ENCODE assay signal across 12 cellular contexts in genomic region chr19:2443116-2443784, GRCh38. TPM values are rescaled to one million over a fixed set of nuclear protein-coding genes. Genes with fewer than 3 reads are reported as not detected.
DNase-seq lines count a peak whose midpoint lies in the region; ATAC-seq, FAIRE-seq and TF ChIP-seq lines count a peak whose summit lies in the region.
"Had no signal": no experiment of that assay in that cellular context is flagged by ENCODE, and none has a peak within 500 bp of the region (broad histone marks: within the 10 kb centered on the region; RNA-seq: fewer than 3 reads in every experiment).

No MANE protein-coding gene starts in this region.

- peak overlapping the region in 1 of 2 experiments; percentile 55; a peak in 2 of 4 replicates for H3K9ac ChIP-seq in K562 (ENCODE audit: insufficient read depth in 1 of 2, low read depth in 2 of 2, low read length in 2 of 2)

- TF ChIP-seq POLR2A in K562 (conservative IDR thresholded peaks at IDR 0.05), result no peak

- ATAC-seq in Right ventricle myocardium inferior (no peak), left ventricle myocardium superior (no peak), K562 (no peak)

- no peaks in the 10 kb centered on the region for H3K9me1 ChIP-seq in K562 (ENCODE audit: control insufficient read depth, insufficient read depth, low read length)

- DNase-seq in Right ventricle myocardium inferior (ENCODE audit: missing footprints) (peak; percentile 57), left ventricle myocardium superior (no peak), K562 (ENCODE audit: extremely low read depth in 1 of 4, low spot score in 3 of 4) (no peak), nephron progenitor cell (no peak), amygdala (lab: John Stamatoyannopoulos, UW) (no peak), tibial artery (no peak)
- DNase-seq in activated CD4-positive, alpha-beta T cell treated with anti-CD3 and anti-CD28 coated beads, Interleukin-2, amount 50 U/mL, for 1 hour, result no peak
- DNase-seq: DMS53, GF-D8 had no signal

- H3K27ac Mint-ChIP-seq in nephron progenitor cell, result peak overlapping the region; percentile 84

- CTCF ChIA-PET in K562 (lab: Yijun Ruan, JAX; ENCODE audit: low intra/inter-chr PET ratio), result no interaction called here

- TF ChIP-seq RAD21 in K562 (CRISPR knock-in tag; conservative IDR thresholded peaks at IDR 0.05 in 1 of 2, IDR thresholded peaks at IDR 0.05 in 1 of 2), result no peak

- H3K36me3 ChIP-seq in K562 (ENCODE audit: control insufficient read depth, insufficient read depth, low read length) (peaks cover 74% of the 10 kb centered on the region; the same call in 1 of the 3 replicates), tibial artery (peaks cover 0 to 42% (median 21%) of the 10 kb centered on the region in 3 donors)

- intact Hi-C loops in Right ventricle myocardium inferior (cut with DNase I) (no loop called here), left ventricle myocardium superior (cut with micrococcal nuclease) (no loop called here), K562 (cut with micrococcal nuclease) (no loop called here), tibial artery (cut with DNase I; ENCODE audit: low total_unique reads) (no loop called here)

- H3K4me3 Mint-ChIP-seq in nephron progenitor cell, result no peak overlapping the region
- H3K4me3 Mint-ChIP-seq: IgD-negative memory B cell had no signal

- H2AFZ ChIP-seq in K562 (ENCODE audit: low read depth, low read length), result no peak overlapping the region

- H3K9me3 ChIP-seq in K562 (replicated peaks; ENCODE audit: control insufficient read depth, insufficient read depth, low read depth, low read length) (no peaks in the 10 kb centered on the region), tibial artery (no peaks in the 10 kb centered on the region)

- no TSS peak for BruUV-seq in K562 (replicated peaks; lab: Mats Ljungman, UMichigan)

- WGBS in K562 (ENCODE audit: insufficient coverage, low coverage, missing lambda C conversion rate), result 96% methylated on average over 18 of the region's 22 CpGs

- peaks cover 0 to 26% of the 10 kb centered on the region in 2 experiments; a peak in 2 of 5 replicates for H3K4me1 ChIP-seq in K562 (replicated peaks in 1 of 2; ENCODE audit: control insufficient read depth in 2 of 2, insufficient read depth in 2 of 2, low read length in 2 of 2)
- no peaks in the 10 kb centered on the region for H3K4me1 ChIP-seq in tibial artery

- in situ Hi-C loops in K562 (cut with MboI), result no loop called here

- H4K20me1 ChIP-seq in K562 (replicated peaks; ENCODE audit: control insufficient read depth, insufficient read depth, low read length), result peaks cover 14% of the 10 kb centered on the region

- H3K36me3 Mint-ChIP-seq in nephron progenitor cell (ENCODE audit: low read depth), result peaks cover 16% of the 10 kb centered on the region

- no peak overlapping the region for H3K4me2 ChIP-seq in K562 (ENCODE audit: insufficient read depth, low read length)

- H3K27me3 ChIP-seq in K562 (ENCODE audit: control insufficient read depth in 2 of 2, insufficient read depth in 2 of 2, low read length in 2 of 2) (no peaks in the 10 kb centered on the region), tibial artery (no peaks in the 10 kb centered on the region)

- H3K4me1 Mint-ChIP-seq in nephron progenitor cell, result peaks cover 6% of the 10 kb centered on the region

- TF ChIP-seq CTCF in K562 (IDR thresholded peaks at IDR 0.05 in 2 of 3, conservative IDR thresholded peaks at IDR 0.05 in 1 of 3; ENCODE audit: insufficient read depth in 2 of 3, low read depth in 1 of 3, low read length in 3 of 3) (no peak), nephron progenitor cell (IDR thresholded peaks at IDR 0.05) (no peak), tibial artery (IDR thresholded peaks at IDR 0.05) (no peak)

- no peak for TF ChIP-seq EP300 in K562 (IDR thresholded peaks at IDR 0.05; ENCODE audit: low read length)

- H3K4me3 ChIP-seq in K562, result no peak overlapping the region
- H3K4me3 ChIP-seq in tibial artery, result no peak overlapping the region

- no peak for FAIRE-seq in K562 (lab: Jason Lieb, UNC)
- FAIRE-seq: H1 had no signal

- peaks cover 33% of the 10 kb centered on the region for H3K79me2 ChIP-seq in K562 (ENCODE audit: control insufficient read depth, insufficient read depth, low read length)

- H3K27ac ChIP-seq in K562 (ENCODE audit: extremely low read depth, low read depth, low read length) (no peak overlapping the region), tibial artery (no peak overlapping the region)
- H3K27ac ChIP-seq: 22Rv1 had no signal

- POLR2A ChIA-PET in K562 (lab: Yijun Ruan, JAX), result interaction anchor here (0.6 to 1.6 kb wide), 3 partner anchors 16 to 33 kb away, joined by 3 to 4 read pairs (median 3); partner anchors contain the start of gene TIMM13

- no peaks in the 10 kb centered on the region for H3K9me3 Mint-ChIP-seq in nephron progenitor cell
- H3K9me3 Mint-ChIP-seq: IgD-negative memory B cell had no signal

- H3K27me3 Mint-ChIP-seq in nephron progenitor cell (ENCODE audit: low read depth, poor library complexity), result peaks cover 7% of the 10 kb centered on the region
- H3K27me3 Mint-ChIP-seq: IgD-negative memory B cell had no signal

RNA-seq across cellular contexts. Expression of gene LMNB2, which starts 13.5 kb away (rescaled TPM):
- total RNA-seq in Right ventricle myocardium inferior (19.2 TPM), left ventricle myocardium superior (17.7 TPM), K562 (2014; rRNA removed) (133 and 141 TPM in 2 replicates), K562 (2014; rRNA removed; fragmentation: Illumina TruSeq; extraction: Trizol) (46.8 and 52.9 TPM in 2 replicates), K562 (2015; rRNA removed; fragmentation: Illumina TruSeq; extraction: Trizol) (105 and 106 TPM in 2 replicates), K562 (2021) (98.3 and 123 TPM in 2 replicates)
- total RNA-seq in K562 (2011; cell fraction: chromatin; rRNA removed; ENCODE audit: low replicate concordance), result 40.1 and 85.1 TPM in 2 replicates
- 40.9 and 42.2 TPM in 2 replicates for total RNA-seq in K562 (2011; cell fraction: nucleolus; rRNA removed)
- 35.7 and 48.3 TPM in 2 replicates for total RNA-seq in K562 (2011; cell fraction: nucleoplasm; rRNA removed)
- polyA plus RNA-seq in K562 (2011; rRNA removed) (90.3 and 94.7 TPM in 2 replicates), K562 (2014; fragmentation: Illumina TruSeq; extraction: Trizol) (117 and 161 TPM in 2 replicates), K562 (2014; fragmentation: Nextera tagmentation; extraction: Ambion mirVana) (under 1 TPM; 0.48 to 0.71 TPM), K562 (2014; rRNA removed) (94.5 and 105 TPM in 2 replicates)
- 191 and 212 TPM in 2 replicates for polyA plus RNA-seq in K562 (2011; cell fraction: cytosol; rRNA removed)
- 59.1 and 76.5 TPM in 2 replicates for polyA plus RNA-seq in K562 (2011; cell fraction: nucleus; rRNA removed)
- polyA plus RNA-seq in K562 (2012), result 58.8 and 94.2 TPM in 2 replicates
- polyA minus RNA-seq in K562 (2011; rRNA and poly(A)+ RNA removed), result 57.4 and 85.2 TPM in 2 replicates
- 48.5 and 69.4 TPM in 2 replicates for polyA minus RNA-seq in K562 (2011; cell fraction: cytosol; rRNA and poly(A)+ RNA removed)
- 10.8 and 13.6 TPM in 2 replicates for polyA minus RNA-seq in K562 (2011; cell fraction: nucleus; rRNA and poly(A)+ RNA removed)

RNA-seq across cellular contexts. Expression of gene TIMM13, which starts 15.9 kb away (rescaled TPM):
- total RNA-seq in Right ventricle myocardium inferior (86.9 TPM), left ventricle myocardium superior (84.1 TPM), K562 (2014; rRNA removed) (112 and 140 TPM in 2 replicates), K562 (2014; rRNA removed; fragmentation: Illumina TruSeq; extraction: Trizol) (13.8 and 18.7 TPM in 2 replicates), K562 (2015; rRNA removed; fragmentation: Illumina TruSeq; extraction: Trizol) (81.1 and 90.4 TPM in 2 replicates), K562 (2021) (215 and 235 TPM in 2 replicates)
- 33.4 and 83.5 TPM in 2 replicates for total RNA-seq in K562 (2011; cell fraction: chromatin; rRNA removed; ENCODE audit: low replicate concordance)
- 50.0 and 67.9 TPM in 2 replicates for total RNA-seq in K562 (2011; cell fraction: nucleolus; rRNA removed)
- total RNA-seq in K562 (2011; cell fraction: nucleoplasm; rRNA removed), result 30.1 and 33.7 TPM in 2 replicates
- polyA plus RNA-seq in K562 (2011; rRNA removed) (35.0 and 50.3 TPM in 2 replicates), K562 (2014; fragmentation: Illumina TruSeq; extraction: Trizol) (20.3 and 68.0 TPM in 2 replicates), K562 (2014; fragmentation: Nextera tagmentation; extraction: Ambion mirVana) (10 to 100 TPM; 17.6 to 71.8 TPM), K562 (2014; rRNA removed) (105 and 132 TPM in 2 replicates)
- polyA plus RNA-seq in K562 (2011; cell fraction: cytosol; rRNA removed), result 77.5 and 236 TPM in 2 replicates
- 41.8 and 63.1 TPM in 2 replicates for polyA plus RNA-seq in K562 (2011; cell fraction: nucleus; rRNA removed)
- 83.8 and 112 TPM in 2 replicates for polyA plus RNA-seq in K562 (2012)
- 4.1 and 9.6 TPM in 2 replicates for polyA minus RNA-seq in K562 (2011; rRNA and poly(A)+ RNA removed)
- 27.2 and 34.0 TPM in 2 replicates for polyA minus RNA-seq in K562 (2011; cell fraction: cytosol; rRNA and poly(A)+ RNA removed)
- polyA minus RNA-seq in K562 (2011; cell fraction: nucleus; rRNA and poly(A)+ RNA removed), result 18.0 and 20.1 TPM in 2 replicates

RNA-seq across cellular contexts. Expression of gene GADD45B, which starts 32.7 kb away (rescaled TPM):
- 39.8 TPM for total RNA-seq in Right ventricle myocardium inferior
- total RNA-seq in left ventricle myocardium superior, result 42.3 TPM
- 7.1 and 17.3 TPM in 2 replicates for total RNA-seq in K562 (2011; cell fraction: chromatin; rRNA removed; ENCODE audit: low replicate concordance)
- total RNA-seq in K562 (2011; cell fraction: nucleolus; rRNA removed), result 18.6 and 27.0 TPM in 2 replicates
- 12.8 and 19.0 TPM in 2 replicates for total RNA-seq in K562 (2011; cell fraction: nucleoplasm; rRNA removed)
- total RNA-seq in K562 (2014; rRNA removed), result 3.9 and 4.1 TPM in 2 replicates
- 1.7 and 2.1 TPM in 2 replicates for total RNA-seq in K562 (2014; rRNA removed; fragmentation: Illumina TruSeq; extraction: Trizol)
- 1.9 and 2.0 TPM in 2 replicates for total RNA-seq in K562 (2015; rRNA removed; fragmentation: Illumina TruSeq; extraction: Trizol)
- total RNA-seq in K562 (2021), result 2.9 and 3.1 TPM in 2 replicates
- 2.7 and 4.7 TPM in 2 replicates for polyA plus RNA-seq in K562 (2011; rRNA removed)
- 5.2 and 6.5 TPM in 2 replicates for polyA plus RNA-seq in K562 (2011; cell fraction: cytosol; rRNA removed)
- 8.7 and 19.6 TPM in 2 replicates for polyA plus RNA-seq in K562 (2011; cell fraction: nucleus; rRNA removed)
- polyA plus RNA-seq in K562 (2012), result 2.9 and 8.2 TPM in 2 replicates
- polyA plus RNA-seq in K562 (2014; fragmentation: Illumina TruSeq; extraction: Trizol), result 0.79 and 1.0 TPM in 2 replicates
- polyA plus RNA-seq in K562 (2014; fragmentation: Nextera tagmentation; extraction: Ambion mirVana), result under 1 TPM; 0.06 to 0.18 TPM
- polyA plus RNA-seq in K562 (2014; rRNA removed), result 2.5 and 2.7 TPM in 2 replicates
- 3.5 and 5.2 TPM in 2 replicates for polyA minus RNA-seq in K562 (2011; rRNA and poly(A)+ RNA removed)
- polyA minus RNA-seq in K562 (2011; cell fraction: cytosol; rRNA and poly(A)+ RNA removed), result 4.3 and 18.2 TPM in 2 replicates
- 17.8 and 31.2 TPM in 2 replicates for polyA minus RNA-seq in K562 (2011; cell fraction: nucleus; rRNA and poly(A)+ RNA removed)
